In genomic region chr1:166874464-166874863, GRCh38 we compare ENCODE assay signal across 11 cellular contexts. TPM values are rescaled to one million over a fixed set of nuclear protein-coding genes. Genes with fewer than 3 reads are reported as not detected.
DNase-seq lines count a peak whose midpoint lies in the region; ATAC-seq and TF ChIP-seq lines count a peak whose summit lies in the region.
"Had no signal": no experiment of that assay in that cellular context is flagged by ENCODE, and none has a peak within 500 bp of the region (broad histone marks: within the 10 kb centered on the region; RNA-seq: fewer than 3 reads in every experiment).

No MANE protein-coding gene starts in this region.

- H2BK20ac ChIP-seq in H9 (ENCODE audit: low read depth, low read length, poor library complexity, severe bottlenecking), result no peak overlapping the region

- no peak overlapping the region for H3K14ac ChIP-seq in H9 (ENCODE audit: insufficient read depth, low read length)

- no peaks in the 10 kb centered on the region for H3F3A ChIP-seq in SU-DHL-6 (ENCODE audit: insufficient read depth)

- H2AFZ ChIP-seq in H9 (ENCODE audit: low read length) (no peak overlapping the region), SU-DHL-6 (ENCODE audit: low read depth, low read length, severe bottlenecking) (no peak overlapping the region)

- H3K56ac ChIP-seq in H9 (ENCODE audit: insufficient read length, low read depth, low read length), result no peak overlapping the region

- no peak overlapping the region for H2BK120ac ChIP-seq in H9 (ENCODE audit: low read depth, low read length, poor library complexity, severe bottlenecking)

- H3K27ac Mint-ChIP-seq in H9 (no peak overlapping the region), chondrocyte (ENCODE audit: unreplicated experiment) (no peak overlapping the region)

- no peak overlapping the region for H3T11ph ChIP-seq in H9 (ENCODE audit: low read length)

- H3K4me1 Mint-ChIP-seq in H9, result peaks cover 24 to 27% of the 10 kb centered on the region in 2 experiments
- H3K4me1 Mint-ChIP-seq in chondrocyte (ENCODE audit: low read depth), result peaks cover 39% of the 10 kb centered on the region

- no peak overlapping the region for H3K4ac ChIP-seq in H9 (ENCODE audit: low read depth, low read length)

- peak overlapping the region; percentile 83; the same call in 1 of the 2 replicates for H3K4me3 ChIP-seq in BLaER1
- H3K4me3 ChIP-seq in SU-DHL-6 (ENCODE audit: insufficient read depth, low read length, poor library complexity, severe bottlenecking), result peak overlapping the region; percentile 72

- TF ChIP-seq CTCF in H9 (conservative IDR thresholded peaks at IDR 0.05) (no peak), SU-DHL-6 (IDR thresholded peaks at IDR 0.05; ENCODE audit: insufficient read depth, low read length, poor library complexity, severe bottlenecking) (no peak), chondrocyte (IDR thresholded peaks at IDR 0.05) (no peak)

- WGBS in H9 (ENCODE audit: extremely low coverage, insufficient read length, low lambda C conversion rate), result no CpG with 5 or more reads among the region's 8 CpGs

- peaks cover 7% of the 10 kb centered on the region for H3K23me2 ChIP-seq in H9 (ENCODE audit: insufficient read length, low read depth, low read length, poor library complexity, severe bottlenecking)

- H3K27me3 ChIP-seq in BLaER1, result no peaks in the 10 kb centered on the region
- H3K27me3 ChIP-seq in H9 (ENCODE audit: insufficient read depth, low read length), result no peaks in the 10 kb centered on the region
- H3K27me3 ChIP-seq in SU-DHL-6 (ENCODE audit: low read length), result no peaks in the 10 kb centered on the region
- H3K27me3 ChIP-seq: brain microvascular endothelial cell had no signal

- H3K9me3 Mint-ChIP-seq in H9 (peaks cover 5 to 6% of the 10 kb centered on the region in 2 experiments; a peak in 3 of 5 replicates), chondrocyte (ENCODE audit: low read depth) (no peaks in the 10 kb centered on the region)

- H3K27ac ChIP-seq in BLaER1, result no peak overlapping the region
- H3K27ac ChIP-seq in H9 (ENCODE audit: insufficient read length, low read depth, low read length), result no peak overlapping the region
- H3K27ac ChIP-seq in SU-DHL-6 (ENCODE audit: low read depth, low read length), result no peak overlapping the region
- H3K27ac ChIP-seq: brain microvascular endothelial cell, epithelial cell of prostate had no signal

- H4K20me1 ChIP-seq in BLaER1 (peaks cover 60% of the 10 kb centered on the region), H9 (ENCODE audit: control insufficient read depth, insufficient read depth, insufficient read length) (no peaks in the 10 kb centered on the region), SU-DHL-6 (ENCODE audit: low read depth, low read length) (no peaks in the 10 kb centered on the region)

- H2AK5ac ChIP-seq in H9 (ENCODE audit: insufficient read length, low read length), result no peak overlapping the region

- H3K4me2 ChIP-seq in BLaER1 (peak overlapping the region; percentile 85), H9 (ENCODE audit: insufficient read depth, insufficient read length, low read length) (no peak overlapping the region), SU-DHL-6 (ENCODE audit: low read depth, low read length, poor library complexity, severe bottlenecking) (peak overlapping the region; percentile 98)

- no peak overlapping the region for H3K18ac ChIP-seq in H9 (ENCODE audit: insufficient read length, low read depth, low read length)

- peaks cover 8% of the 10 kb centered on the region for H3K79me1 ChIP-seq in H9 (ENCODE audit: insufficient read depth, low read depth, low read length, poor library complexity, severe bottlenecking)

- no peak overlapping the region for H2BK5ac ChIP-seq in H9 (ENCODE audit: insufficient read length, low read length)

- H3K36me3 ChIP-seq in BLaER1, result peaks cover 31% of the 10 kb centered on the region
- H3K36me3 ChIP-seq in SU-DHL-6 (ENCODE audit: low read length), result no peaks in the 10 kb centered on the region
- H3K36me3 ChIP-seq: brain microvascular endothelial cell had no signal

- H3K27me3 Mint-ChIP-seq in H9 (ENCODE audit: low read depth) (0 out of 2 replicates have a peak, but pooled peaks cover 1% of the 10 kb centered on the region), chondrocyte (ENCODE audit: low read depth) (no peaks in the 10 kb centered on the region)

- H4K8ac ChIP-seq in H9 (replicated peaks; ENCODE audit: insufficient read length, low read depth, low read length), result no peak overlapping the region

- peak overlapping the region; percentile 42 to 55; a peak in 4 of 5 replicates for H3K4me3 Mint-ChIP-seq in H9
- no peak overlapping the region for H3K4me3 Mint-ChIP-seq in chondrocyte (ENCODE audit: unreplicated experiment)

- H3K9me3 ChIP-seq in BLaER1 (peaks cover 4% of the 10 kb centered on the region), H9 (ENCODE audit: control insufficient read depth, low read depth, low read length) (no peaks in the 10 kb centered on the region), SU-DHL-6 (ENCODE audit: insufficient read depth, low read length) (no peaks in the 10 kb centered on the region)

- H2BK12ac ChIP-seq in H9 (ENCODE audit: insufficient read length, low read depth, low read length), result no peak overlapping the region

- no peak overlapping the region for H3K9ac ChIP-seq in BLaER1
- H3K9ac ChIP-seq in H9 (ENCODE audit: extremely low read depth, insufficient read length, low read length), result no peak overlapping the region
- peak overlapping the region; percentile 82; the same call in 1 of the 2 replicates for H3K9ac ChIP-seq in SU-DHL-6 (ENCODE audit: low read length)

- H3K9me2 ChIP-seq in SU-DHL-6 (replicated peaks; ENCODE audit: insufficient read depth, low read length), result no peaks in the 10 kb centered on the region

- no peak overlapping the region for H4K91ac ChIP-seq in H9 (ENCODE audit: insufficient read length, low read depth, low read length)

- DNase-seq in H9, result no peak
- DNase-seq in left lobe of liver (ENCODE audit: low spot score), result peak; percentile 79
- no peak for DNase-seq in D341Med (ENCODE audit: low spot score)
- no peak for DNase-seq in chondrocyte (ENCODE audit: low spot score)
- DNase-seq: brain microvascular endothelial cell; stimulated activated CD4-positive, alpha-beta T cell treated with anti-CD3 and anti-CD28 coated beads, Interleukin-12 subunit alpha, Interleukin-12 subunit beta, amount 100 ng/mL, for 4 hours had no signal

- no peak overlapping the region for H3K23ac ChIP-seq in H9 (ENCODE audit: insufficient read length, low read depth, low read length)

- ATAC-seq in left lobe of liver (peak; percentile 53), GM21390 (IDR thresholded peaks at IDR 0.05; ENCODE audit: unreplicated experiment) (no peak), GM18870 (IDR thresholded peaks at IDR 0.05; ENCODE audit: unreplicated experiment) (no peak)

- no peak overlapping the region for H2BK15ac ChIP-seq in H9 (ENCODE audit: low read depth, low read length)

- H3K36me3 Mint-ChIP-seq in H9 (ENCODE audit: insufficient read depth in 1 of 3, low read depth in 3 of 3) (peaks cover 5 to 10% (median 8%) of the 10 kb centered on the region in 3 experiments; a peak in 5 of 7 replicates), chondrocyte (ENCODE audit: low read depth) (peaks cover 2% of the 10 kb centered on the region)

- H3K4me1 ChIP-seq in BLaER1 (peaks cover 30% of the 10 kb centered on the region), H9 (ENCODE audit: insufficient read depth, low read length) (peaks cover 2% of the 10 kb centered on the region; the same call in 1 of the 2 replicates)

- H3K79me2 ChIP-seq in H9 (ENCODE audit: insufficient read depth, low read length) (peaks cover 17% of the 10 kb centered on the region; the same call in 1 of the 2 replicates), SU-DHL-6 (ENCODE audit: insufficient read depth, low read length) (peaks cover 63% of the 10 kb centered on the region)

- H4K5ac ChIP-seq in H9 (ENCODE audit: insufficient read length, low read depth, low read length), result no peak overlapping the region

RNA-seq across cellular contexts. Expression of gene TADA1, which starts 1.6 kb away (rescaled TPM):
- total RNA-seq in H9 (2021), result 19.5 and 20.7 TPM in 2 replicates
- total RNA-seq in left lobe of liver, result 14.2 TPM
- total RNA-seq in chondrocyte, result 8.9 to 11.1 TPM (median 9.3 TPM) in 3 replicates

RNA-seq across cellular contexts. Expression of gene POGK, which starts 35.2 kb away (rescaled TPM):
- total RNA-seq in H9 (2021) (47.7 and 48.3 TPM in 2 replicates), left lobe of liver (10.1 TPM), chondrocyte (31.4 to 38.0 TPM (median 35.2 TPM) in 3 replicates)
